Comparison of ENCODE assay signal across 8 cellular contexts in genomic region chr3:79032686-79033318, GRCh38.
DNase-seq lines count a peak whose midpoint lies in the region; ATAC-seq, FAIRE-seq and TF ChIP-seq lines count a peak whose summit lies in the region.

No MANE protein-coding gene starts in this region.

- no peak for TF ChIP-seq POLR2A in A549 (IDR thresholded peaks at IDR 0.05; ENCODE audit: low read length)

- H2AFZ ChIP-seq in Karpas-422 (ENCODE audit: low read length): no peak overlapping the region
- no peak overlapping the region for H2AFZ ChIP-seq in smooth muscle cell (ENCODE audit: low read depth)

- H3K9me3 Mint-ChIP-seq in activated T-cell treated with anti-CD3 and anti-CD28 coated beads, Interleukin-2, amount 50 U/mL, for 24 hours: no peaks in the 10 kb centered on the region

- no peak overlapping the region for H3K4me3 Mint-ChIP-seq in activated T-cell treated with anti-CD3 and anti-CD28 coated beads, Interleukin-2, amount 50 U/mL, for 24 hours

- no peak overlapping the region for H3K9ac ChIP-seq in Karpas-422 (ENCODE audit: low read length)
- no peak overlapping the region for H3K9ac ChIP-seq in smooth muscle cell (ENCODE audit: low read depth)

- DNase-seq in A549 (ENCODE audit: low read depth in 1 of 2, low spot score in 1 of 2) (peak in 1 of 2 experiments; percentile 69), Karpas-422 (peak; percentile 83), RWPE2 (ENCODE audit: low spot score) (no peak), fibroblast of peridontal ligament (ENCODE audit: extremely low read depth) (peak; percentile 84), smooth muscle cell (lab: John Stamatoyannopoulos, UW; ENCODE audit: unreplicated experiment) (no peak)
- no peak for DNase-seq in activated T-cell treated with anti-CD3 and anti-CD28 coated beads, Interleukin-2, amount 50 U/mL, for 24 hours
- no peak for DNase-seq in activated naive CD4-positive, alpha-beta T cell treated with anti-CD3 and anti-CD28 coated beads, Interleukin-2, amount 50 U/mL, for 16 hours

- H3K4me1 ChIP-seq in A549 (no peaks in the 10 kb centered on the region; the same call in 2 of the 3 replicates), Karpas-422 (ENCODE audit: low read length) (no peaks in the 10 kb centered on the region), RWPE2 (ENCODE audit: insufficient read depth, poor library complexity, severe bottlenecking) (no peaks in the 10 kb centered on the region), smooth muscle cell (ENCODE audit: low read depth) (no peaks in the 10 kb centered on the region)

- peak; percentile 82 to 86 for TF ChIP-seq RAD21 in A549 (conservative IDR thresholded peaks at IDR 0.05 in 1 of 2, IDR thresholded peaks at IDR 0.05 in 1 of 2)

- H3K9me3 ChIP-seq in A549 (no peaks in the 10 kb centered on the region), Karpas-422 (ENCODE audit: low read length) (no peaks in the 10 kb centered on the region), RWPE2 (ENCODE audit: severe bottlenecking) (no peaks in the 10 kb centered on the region), smooth muscle cell (replicated peaks; ENCODE audit: low read depth) (no peaks in the 10 kb centered on the region)

- H3K27me3 Mint-ChIP-seq in activated T-cell treated with anti-CD3 and anti-CD28 coated beads, Interleukin-2, amount 50 U/mL, for 24 hours: no peaks in the 10 kb centered on the region

- no peak overlapping the region for H3K4me2 ChIP-seq in A549
- no peak overlapping the region for H3K4me2 ChIP-seq in Karpas-422 (ENCODE audit: low read depth, low read length, poor library complexity, severe bottlenecking)
- H3K4me2 ChIP-seq in smooth muscle cell: no peak overlapping the region

- no peaks in the 10 kb centered on the region for H3K27me3 ChIP-seq in Karpas-422 (ENCODE audit: low read length)
- no peaks in the 10 kb centered on the region for H3K27me3 ChIP-seq in RWPE2 (ENCODE audit: insufficient read depth, poor library complexity, severe bottlenecking)
- H3K27me3 ChIP-seq in smooth muscle cell (ENCODE audit: low read depth): no peaks in the 10 kb centered on the region

- H3K27ac ChIP-seq in A549 (no peak overlapping the region), Karpas-422 (ENCODE audit: low read length) (no peak overlapping the region), RWPE2 (ENCODE audit: poor library complexity, severe bottlenecking) (no peak overlapping the region), smooth muscle cell (ENCODE audit: low read depth) (no peak overlapping the region)

- H3K36me3 Mint-ChIP-seq in activated T-cell treated with anti-CD3 and anti-CD28 coated beads, Interleukin-2, amount 50 U/mL, for 24 hours (ENCODE audit: low read depth): no peaks in the 10 kb centered on the region

- CTCF ChIA-PET in A549 (lab: Yijun Ruan, JAX): interaction anchor here (0.6 to 2.6 kb wide), 13 partner anchors 10 to 672 kb away, joined by 3 to 18 read pairs (median 4); no protein-coding TSS in a partner anchor

- no peaks in the 10 kb centered on the region for H3K79me2 ChIP-seq in Karpas-422 (ENCODE audit: low read length)
- H3K79me2 ChIP-seq in smooth muscle cell (ENCODE audit: low read depth): no peaks in the 10 kb centered on the region

- peak; percentile 65 for TF ChIP-seq CTCF in A549 (IDR thresholded peaks at IDR 0.05)
- peak; percentile 87 for TF ChIP-seq CTCF in RWPE2 (IDR thresholded peaks at IDR 0.05; ENCODE audit: poor library complexity, severe bottlenecking)
- peak; percentile 84 for TF ChIP-seq CTCF in smooth muscle cell (IDR thresholded peaks at IDR 0.05; ENCODE audit: borderline replicate concordance, insufficient read depth, poor library complexity, severe bottlenecking)

- no peak overlapping the region for H3K27ac Mint-ChIP-seq in activated T-cell treated with anti-CD3 and anti-CD28 coated beads, Interleukin-2, amount 50 U/mL, for 24 hours

- H4K20me1 ChIP-seq in Karpas-422 (ENCODE audit: insufficient read depth, low read depth, low read length) (no peaks in the 10 kb centered on the region), smooth muscle cell (ENCODE audit: low read depth) (no peaks in the 10 kb centered on the region)

- FAIRE-seq in A549 (lab: Jason Lieb, UNC): peak; percentile 89

- no peaks in the 10 kb centered on the region for H3K9me2 ChIP-seq in Karpas-422 (replicated peaks; ENCODE audit: insufficient read depth, low read length)

- H3K36me3 ChIP-seq in Karpas-422 (ENCODE audit: insufficient read depth, low read length): no peaks in the 10 kb centered on the region
- no peaks in the 10 kb centered on the region for H3K36me3 ChIP-seq in RWPE2 (ENCODE audit: low read depth)
- H3K36me3 ChIP-seq in smooth muscle cell (ENCODE audit: low read depth): no peaks in the 10 kb centered on the region

- no peak overlapping the region for H3K4me3 ChIP-seq in A549
- H3K4me3 ChIP-seq in Karpas-422 (ENCODE audit: low read length): no peak overlapping the region
- H3K4me3 ChIP-seq in RWPE2 (ENCODE audit: severe bottlenecking): no peak overlapping the region
- no peak overlapping the region for H3K4me3 ChIP-seq in smooth muscle cell

- H3F3A ChIP-seq in smooth muscle cell (ENCODE audit: low read depth): no peaks in the 10 kb centered on the region

- no peak for TF ChIP-seq EP300 in A549 (IDR thresholded peaks at IDR 0.05)

- H3K4me1 Mint-ChIP-seq in activated T-cell treated with anti-CD3 and anti-CD28 coated beads, Interleukin-2, amount 50 U/mL, for 24 hours (ENCODE audit: low read depth): no peaks in the 10 kb centered on the region

- peak; percentile 47 to 71; a peak in 3 of 6 replicates for ATAC-seq in A549
- peak; percentile 63 for ATAC-seq in GM18517 (IDR thresholded peaks at IDR 0.05; ENCODE audit: unreplicated experiment)
- peak; percentile 51; the same call in 2 of the 3 replicates for ATAC-seq in RWPE2 (ENCODE audit: low read depth)

- POLR2A ChIA-PET in A549 (lab: Yijun Ruan, JAX): no interaction called here

TF ChIP-seq in A549, 52 proteins besides CTCF, POLR2A, EP300 and RAD21:
- TF ChIP-seq ESRRA (IDR thresholded peaks at IDR 0.05; ENCODE audit: borderline replicate concordance, low read length) (no peak), KDM1A (IDR thresholded peaks at IDR 0.05; ENCODE audit: low read depth) (no peak), FOXS1 (CRISPR knock-in tag; IDR thresholded peaks at IDR 0.05) (no peak), EHMT2 (IDR thresholded peaks at IDR 0.05; ENCODE audit: low read depth) (no peak), SMC3 (IDR thresholded peaks at IDR 0.05) (peak; percentile 85), MAX (IDR thresholded peaks at IDR 0.05) (no peak), PBX3 (IDR thresholded peaks at IDR 0.05) (no peak)

Comparison
In these comparisons a context has a peak if more than half of its experiments do, and no peak if none do; other contexts are left out.
1. DNase-seq: peak in Karpas-422 (single experiment) and fibroblast of peridontal ligament (single experiment); none in RWPE2 (single experiment), smooth muscle cell (single experiment), activated T-cell treated with anti-CD3 and anti-CD28 coated beads, Interleukin-2, amount 50 U/mL, for 24 hours (single experiment) and activated naive CD4-positive, alpha-beta T cell treated with anti-CD3 and anti-CD28 coated beads, Interleukin-2, amount 50 U/mL, for 16 hours (single experiment).
2. Peak in every context shown above with its lines, with median percentiles within 50 percentile points of each other: ATAC-seq and CTCF ChIP-seq.